Comparison of ENCODE assay signal across 8 cellular contexts in genomic region chrX:153946910-153947769, GRCh38. TPM values are rescaled to one million over a fixed set of nuclear protein-coding genes. Genes with fewer than 3 reads are reported as not detected.
A peak's percentile ranks its signal among the peaks of the same experiment; 100 is the strongest.
DNase-seq lines count a peak whose midpoint lies in the region; ATAC-seq and TF ChIP-seq lines count a peak whose summit lies in the region.

No MANE protein-coding gene starts in this region.

- CTCF ChIA-PET in HEK293T (lab: Yijun Ruan, JAX): interaction anchor here (0.6 to 5.6 kb wide), 21 partner anchors 10 to 581 kb away, joined by 3 to 100 read pairs (median 5); partner anchors contain the start of genes ARHGAP4, HCFC1 and PLXNB3

- POLR2A ChIA-PET in HEK293T (lab: Yijun Ruan, JAX): interaction anchor here (0.6 to 7.1 kb wide), 6 partner anchors 13 to 181 kb away, joined by 3 to 65 read pairs (median 4); partner anchors contain the start of genes ARHGAP4, HCFC1, IDH3G and SSR4

- peak; percentile 70 to 81 for ATAC-seq in activated naive CD4-positive, alpha-beta T cell treated with anti-CD3 and anti-CD28 coated beads, Interleukin-2, amount 50 U/mL, for 72 hours
- ATAC-seq in HG02970 (IDR thresholded peaks at IDR 0.05; ENCODE audit: low FRiP score, unreplicated experiment): no peak

- H3K27ac Mint-ChIP-seq in activated naive CD4-positive, alpha-beta T cell treated with anti-CD3 and anti-CD28 coated beads, Interleukin-2, amount 50 U/mL, for 72 hours: peak overlapping the region; percentile 81 to 83

- H3K36me3 Mint-ChIP-seq in activated naive CD4-positive, alpha-beta T cell treated with anti-CD3 and anti-CD28 coated beads, Interleukin-2, amount 50 U/mL, for 72 hours: peaks cover 6 to 7% of the 10 kb centered on the region in 2 donors

- intact Hi-C loops in posterior vena cava (cut with DNase I): no loop called here

- DNase-seq in ELF-1 (ENCODE audit: low read depth, low spot score) (peak; percentile 89), HEK293T (ENCODE audit: extremely low spot score) (peak; percentile 88), NCI-H1092 treated with DMSO at 0.1 percent for 48 hours (lab: John Stamatoyannopoulos, UW) (peak; percentile 47), SKM-1 treated with dmso at 0.1 percent for 144 hours (lab: John Stamatoyannopoulos, UW; ENCODE audit: unreplicated experiment) (peak; percentile 60), glomerular visceral epithelial cell (ENCODE audit: extremely low spot score) (peak; percentile 76), posterior vena cava (ENCODE audit: low spot score) (peak; percentile 92)
- peak; percentile 72 to 81 for DNase-seq in activated naive CD4-positive, alpha-beta T cell treated with anti-CD3 and anti-CD28 coated beads, Interleukin-2, amount 50 U/mL, for 72 hours (ENCODE audit: low spot score in 2 of 2)

- no peaks in the 10 kb centered on the region for H3K9me3 Mint-ChIP-seq in activated naive CD4-positive, alpha-beta T cell treated with anti-CD3 and anti-CD28 coated beads, Interleukin-2, amount 50 U/mL, for 72 hours

TF ChIP-seq in HEK293T, 16 proteins besides CTCF, POLR2A, EP300 and RAD21:
- TF ChIP-seq HDGF (IDR thresholded peaks at IDR 0.05; ENCODE audit: borderline replicate concordance): peak; percentile 80; the same call in 1 of the 2 replicates
- TF ChIP-seq, protein P1, sequence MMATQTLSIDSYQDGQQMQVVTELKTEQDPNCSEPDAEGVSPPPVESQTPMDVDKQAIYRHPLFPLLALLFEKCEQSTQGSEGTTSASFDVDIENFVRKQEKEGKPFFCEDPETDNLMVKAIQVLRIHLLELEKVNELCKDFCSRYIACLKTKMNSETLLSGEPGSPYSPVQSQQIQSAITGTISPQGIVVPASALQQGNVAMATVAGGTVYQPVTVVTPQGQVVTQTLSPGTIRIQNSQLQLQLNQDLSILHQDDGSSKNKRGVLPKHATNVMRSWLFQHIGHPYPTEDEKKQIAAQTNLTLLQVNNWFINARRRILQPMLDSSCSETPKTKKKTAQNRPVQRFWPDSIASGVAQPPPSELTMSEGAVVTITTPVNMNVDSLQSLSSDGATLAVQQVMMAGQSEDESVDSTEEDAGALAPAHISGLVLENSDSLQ (IDR thresholded peaks at IDR 0.05): no peak
- TF ChIP-seq LEF1 (IDR thresholded peaks at IDR 0.05; ENCODE audit: borderline replicate concordance): no peak

RNA-seq across cellular contexts. Expression of gene RENBP, which starts 2.7 kb away (rescaled TPM):
- 10 to 100 TPM; 14.8 to 16.1 TPM for total RNA-seq in activated naive CD4-positive, alpha-beta T cell treated with anti-CD3 and anti-CD28 coated beads, Interleukin-2, amount 50 U/mL, for 72 hours
- 10 to 100 TPM; 11.4 to 17.6 TPM for total RNA-seq in posterior vena cava

RNA-seq across cellular contexts. Expression of gene NAA10, which starts 12.3 kb away (rescaled TPM):
- total RNA-seq in activated naive CD4-positive, alpha-beta T cell treated with anti-CD3 and anti-CD28 coated beads, Interleukin-2, amount 50 U/mL, for 72 hours: 100 to 1,000 TPM in 1 of 2 donors, 10 to 100 TPM in 1; 97.9 to 129 TPM
- 10 to 100 TPM; 69.4 to 75.4 TPM for total RNA-seq in posterior vena cava

RNA-seq across cellular contexts. Expression of gene ARHGAP4, which starts 21.1 kb away (rescaled TPM):
- total RNA-seq in activated naive CD4-positive, alpha-beta T cell treated with anti-CD3 and anti-CD28 coated beads, Interleukin-2, amount 50 U/mL, for 72 hours: 100 to 1,000 TPM in 1 of 2 donors, 10 to 100 TPM in 1; 90.0 to 138 TPM
- 10 to 100 TPM; 36.3 to 47.1 TPM for total RNA-seq in posterior vena cava

RNA-seq across cellular contexts. Expression of gene HCFC1, which starts 24.5 kb away (rescaled TPM):
- 100 to 1,000 TPM in 1 of 2 donors, 10 to 100 TPM in 1; 95.9 to 102 TPM for total RNA-seq in activated naive CD4-positive, alpha-beta T cell treated with anti-CD3 and anti-CD28 coated beads, Interleukin-2, amount 50 U/mL, for 72 hours
- 10 to 100 TPM; 36.9 to 44.6 TPM for total RNA-seq in posterior vena cava

RNA-seq across cellular contexts. Expression of gene TMEM187, which starts 25.4 kb away (rescaled TPM):
- total RNA-seq in activated naive CD4-positive, alpha-beta T cell treated with anti-CD3 and anti-CD28 coated beads, Interleukin-2, amount 50 U/mL, for 72 hours: 1 to 10 TPM; 5.1 to 6.4 TPM
- 1 to 10 TPM; 6.9 to 9.3 TPM for total RNA-seq in posterior vena cava
